ENCODE assay signal across 10 cellular contexts in the genomic region with DNA sequence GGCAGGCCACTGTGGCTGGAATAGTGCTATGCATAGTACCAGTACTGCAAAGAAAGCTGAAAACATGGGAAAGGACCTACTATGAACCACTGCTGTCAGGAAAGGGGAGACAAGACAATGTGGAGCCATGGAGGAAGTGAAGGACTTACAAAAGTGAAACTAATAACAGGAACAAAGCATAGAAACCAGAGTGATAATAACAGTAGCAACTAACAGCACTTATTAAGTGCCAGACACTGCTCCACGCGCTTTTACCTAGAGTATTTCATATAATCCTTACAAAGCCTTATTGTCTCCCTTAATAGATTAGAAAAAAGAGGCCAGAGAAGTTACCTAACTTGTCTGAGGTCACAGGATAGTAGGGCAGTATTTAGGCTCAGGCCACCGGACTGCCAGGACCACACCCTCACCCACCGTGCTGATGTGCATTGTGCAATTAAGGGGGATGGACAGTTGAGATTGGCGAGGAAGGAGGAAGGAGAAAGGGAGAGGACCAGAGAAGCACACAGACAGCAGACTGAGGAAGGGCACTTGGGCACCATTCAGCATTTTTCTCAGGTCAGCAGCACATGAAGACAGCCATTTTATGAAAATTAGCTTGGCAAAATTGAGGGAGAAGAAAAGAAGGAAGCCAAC.
DNase-seq lines count a peak whose midpoint lies in the region; ATAC-seq, FAIRE-seq and TF ChIP-seq lines count a peak whose summit lies in the region.
"Had no signal": no experiment of that assay in that cellular context is flagged by ENCODE, and none has a peak within 500 bp of the region (broad histone marks: within the 10 kb centered on the region; RNA-seq: fewer than 3 reads in every experiment).

No MANE protein-coding gene starts in this region.

- no peak for TF ChIP-seq POLR2A in GM12891 (IDR thresholded peaks at IDR 0.05; ENCODE audit: low read depth, low read length)

- DNase-seq in GM12891 (ENCODE audit: insufficient read length, low spot score) (no peak), NOMO-1 (lab: John Stamatoyannopoulos, UW; ENCODE audit: unreplicated experiment in 2 of 2) (peak; percentile 64 to 79), left lobe of liver (ENCODE audit: low spot score) (no peak), GM03348 (ENCODE audit: low spot score) (no peak), NCI-H69 (lab: John Stamatoyannopoulos, UW) (no peak), NCI-H1092 (lab: John Stamatoyannopoulos, UW) (no peak), D341Med (ENCODE audit: low spot score) (no peak)

- FAIRE-seq in GM12891 (lab: Jason Lieb, UNC), result peak; percentile 66
- FAIRE-seq: H1 had no signal

- peak; percentile 69 for ATAC-seq in GM21515 (IDR thresholded peaks at IDR 0.05; ENCODE audit: unreplicated experiment)
- peak; percentile 51 for ATAC-seq in left lobe of liver
- ATAC-seq: stimulated activated memory B cell treated with anti-CD40 and anti-IgM and Interleukin-4, amounts not matched to agents 10 μg/mL and 1 μg/mL and 100 μg/mL, for 72 hours had no signal

TF ChIP-seq in GM12891, 5 proteins besides CTCF, POLR2A, EP300 and RAD21:
- no peak for TF ChIP-seq PAX5 (IDR thresholded peaks at IDR 0.05; ENCODE audit: insufficient read depth, low read length, severe bottlenecking)
- TF ChIP-seq SPI1 (IDR thresholded peaks at IDR 0.05; ENCODE audit: low read depth, low read length), result peak; percentile 63

Comparison
In these comparisons a context has a peak if more than half of its experiments do, and no peak if none do; other contexts are left out.
1. DNase-seq: peak in NOMO-1 (2 of 2); none in GM12891 (single experiment), left lobe of liver (single experiment), GM03348 (single experiment), NCI-H69 (single experiment), NCI-H1092 (single experiment) and D341Med (single experiment).